In the genomic region with DNA sequence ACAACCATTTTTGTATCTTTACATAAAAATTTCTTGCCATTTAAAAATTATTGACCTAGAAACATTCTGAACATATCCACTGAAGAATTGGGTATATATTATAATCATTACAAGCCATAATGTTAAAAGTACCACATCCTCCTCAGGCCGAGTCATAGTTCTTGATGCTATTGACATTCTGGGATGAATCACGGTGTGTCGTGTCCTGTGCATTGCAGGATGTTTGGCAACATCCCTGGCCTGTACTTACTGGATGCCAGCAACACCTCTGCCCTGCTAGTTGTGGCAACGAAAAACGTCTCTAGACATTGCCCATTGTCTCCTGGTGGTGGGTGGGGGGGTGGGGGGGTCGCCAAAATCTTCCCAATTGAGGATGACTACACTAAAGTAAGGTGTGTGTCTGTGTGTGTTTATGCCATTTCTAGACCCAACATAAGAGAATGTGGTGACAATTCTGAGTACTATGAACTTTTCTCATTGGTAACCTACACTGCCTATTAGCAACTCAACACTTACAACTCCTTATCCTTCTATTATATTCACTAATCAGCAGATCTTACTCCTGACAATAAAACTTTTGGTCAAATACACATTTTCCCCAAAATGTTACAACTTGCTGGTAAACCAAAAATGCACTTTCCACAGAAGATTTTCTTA, we compare ENCODE assay signal across 9 cellular contexts.
DNase-seq lines count a peak whose midpoint lies in the region; ATAC-seq and TF ChIP-seq lines count a peak whose summit lies in the region.
"Had no signal": no experiment of that assay in that cellular context is flagged by ENCODE, and none has a peak within 500 bp of the region (broad histone marks: within the 10 kb centered on the region; RNA-seq: fewer than 3 reads in every experiment).

No MANE protein-coding gene starts in this region.

- no peak overlapping the region for H3K23ac ChIP-seq in mesenchymal stem cell (ENCODE audit: low read length in 2 of 2)

- H3K36me3 ChIP-seq in mesenchymal stem cell (ENCODE audit: control insufficient read depth in 1 of 2, insufficient read depth in 2 of 2, low read depth in 1 of 2, low read length in 2 of 2) = peaks cover 4 to 20% of the 10 kb centered on the region in 2 experiments

- H3K4ac ChIP-seq in mesenchymal stem cell (ENCODE audit: low read depth in 1 of 2, low read length in 2 of 2) = no peak overlapping the region

- DNase-seq in AG10803 (ENCODE audit: low read depth) = peak; percentile 93
- DNase-seq in HT1080 (ENCODE audit: low read depth) = peak; percentile 92
- peak; percentile 81 for DNase-seq in astrocyte of the spinal cord (ENCODE audit: low read depth, low spot score)
- DNase-seq in mesenchymal stem cell = peak; percentile 91
- no peak for DNase-seq in NCI-H82 (lab: John Stamatoyannopoulos, UW)
- no peak for DNase-seq in NCI-H2196 (lab: John Stamatoyannopoulos, UW; ENCODE audit: unreplicated experiment)
- no peak for DNase-seq in NCI-H187 treated with DMSO at 0.1 percent for 48 hours (lab: John Stamatoyannopoulos, UW)
- DNase-seq: GF-D8 had no signal

- no peaks in the 10 kb centered on the region for H3K27me3 ChIP-seq in mesenchymal stem cell (ENCODE audit: control insufficient read depth in 1 of 2, insufficient read depth in 1 of 2, low read length in 2 of 2)

- no peak overlapping the region for H4K8ac ChIP-seq in mesenchymal stem cell (ENCODE audit: low read length)

- ATAC-seq in GM19395 (IDR thresholded peaks at IDR 0.05; ENCODE audit: unreplicated experiment) = no peak

- H3K4me2 ChIP-seq in mesenchymal stem cell (ENCODE audit: low read length, poor library complexity, severe bottlenecking) = no peak overlapping the region

- H2BK5ac ChIP-seq in mesenchymal stem cell (ENCODE audit: low read depth, low read length, poor library complexity, severe bottlenecking) = no peak overlapping the region

- no peak overlapping the region for H2BK15ac ChIP-seq in mesenchymal stem cell (ENCODE audit: low read depth, poor library complexity, severe bottlenecking)

- peaks cover 1% of the 10 kb centered on the region for H3K4me1 ChIP-seq in mesenchymal stem cell (ENCODE audit: control insufficient read depth, insufficient read depth, low read depth, low read length)

- H3K9ac ChIP-seq in mesenchymal stem cell (ENCODE audit: low read length) = no peak overlapping the region

- no peak overlapping the region for H3K14ac ChIP-seq in mesenchymal stem cell (ENCODE audit: low read length in 2 of 2)

- no peak overlapping the region for H4K91ac ChIP-seq in mesenchymal stem cell (ENCODE audit: low read length)

- H3K9me3 ChIP-seq in mesenchymal stem cell (ENCODE audit: control insufficient read depth, low read length) = no peaks in the 10 kb centered on the region

- H2AFZ ChIP-seq in mesenchymal stem cell (ENCODE audit: low read depth, low read length) = no peak overlapping the region

- peaks cover 27% of the 10 kb centered on the region for H3K79me1 ChIP-seq in mesenchymal stem cell (replicated peaks; ENCODE audit: low read length, poor library complexity, severe bottlenecking)

- no peak overlapping the region for H3K27ac ChIP-seq in mesenchymal stem cell (ENCODE audit: low read length, poor library complexity, severe bottlenecking)

- in situ Hi-C loops in astrocyte of the spinal cord (cut with HindIII; ENCODE audit: low sequenced_read_pairs) = no loop called here

- no peak overlapping the region for H3K4me3 ChIP-seq in AG10803 (ENCODE audit: low read length)
- no peak overlapping the region for H3K4me3 ChIP-seq in astrocyte of the spinal cord (ENCODE audit: low read depth, low read length)
- H3K4me3 ChIP-seq in mesenchymal stem cell (ENCODE audit: insufficient read depth in 1 of 2, low read depth in 1 of 2, low read length in 2 of 2) = no peak overlapping the region

- no peak for TF ChIP-seq CTCF in AG10803 (conservative IDR thresholded peaks at IDR 0.05; ENCODE audit: low read length)
- no peak for TF ChIP-seq CTCF in astrocyte of the spinal cord (IDR thresholded peaks at IDR 0.05; ENCODE audit: low read depth, low read length)

- H2BK12ac ChIP-seq in mesenchymal stem cell (ENCODE audit: low read length in 2 of 2) = no peak overlapping the region

- H3K18ac ChIP-seq in mesenchymal stem cell (ENCODE audit: low read depth in 1 of 2, low read length in 2 of 2) = no peak overlapping the region

- 10% methylated on average over 5 of the region's 6 CpGs for WGBS in mesenchymal stem cell

- H2AK5ac ChIP-seq in mesenchymal stem cell (ENCODE audit: low read length, severe bottlenecking) = no peak overlapping the region

- H2BK120ac ChIP-seq in mesenchymal stem cell (ENCODE audit: low read depth, low read length) = no peak overlapping the region

Comparison
In these comparisons a context has a peak if more than half of its experiments do, and no peak if none do; other contexts are left out.
1. DNase-seq: peak in AG10803 (single experiment), HT1080 (single experiment), astrocyte of the spinal cord (single experiment) and mesenchymal stem cell (single experiment); none in NCI-H82 (single experiment), NCI-H2196 (single experiment) and NCI-H187 treated with DMSO at 0.1 percent for 48 hours (single experiment).